Comparison of ENCODE assay signal across 16 cellular contexts in the genomic region with DNA sequence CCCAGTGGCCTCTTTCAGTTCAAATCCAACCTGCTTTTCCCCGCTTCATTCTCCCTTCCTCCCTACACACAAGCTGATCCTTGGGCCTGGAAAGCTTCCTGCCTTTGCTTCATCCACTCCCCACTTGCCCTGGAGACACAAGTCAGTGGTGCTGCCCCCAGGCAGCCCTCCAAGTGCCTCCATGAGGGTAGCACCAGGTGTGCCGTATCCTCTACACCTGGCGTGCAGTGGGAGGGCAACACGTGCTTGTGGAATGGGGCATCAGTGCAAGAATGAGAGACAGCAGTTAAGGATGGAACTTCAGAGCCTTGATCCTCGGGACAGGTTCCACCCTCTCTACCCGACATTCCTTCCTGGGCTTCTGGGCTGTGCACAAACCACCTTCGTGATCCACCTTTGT. TPM values are rescaled to one million over a fixed set of nuclear protein-coding genes. Genes with fewer than 3 reads are reported as not detected.
DNase-seq lines count a peak whose midpoint lies in the region; ATAC-seq and TF ChIP-seq lines count a peak whose summit lies in the region.
"Had no signal": no experiment of that assay in that cellular context is flagged by ENCODE, and none has a peak within 500 bp of the region (broad histone marks: within the 10 kb centered on the region; RNA-seq: fewer than 3 reads in every experiment).

No MANE protein-coding gene starts in this region.

- dilution Hi-C loops in mammary epithelial cell (cut with HindIII; ENCODE audit: low sequenced_read_pairs), result no loop called here

- H3K27me3 ChIP-seq in mammary epithelial cell (ENCODE audit: insufficient read depth, low read length) (no peaks in the 10 kb centered on the region), suprapubic skin (peaks cover 10% of the 10 kb centered on the region), Caco-2 (replicated peaks; ENCODE audit: control insufficient read depth, insufficient read depth, low read length) (no peaks in the 10 kb centered on the region)

- TF ChIP-seq EP300 in suprapubic skin (IDR thresholded peaks at IDR 0.05), result no peak

- DNase-seq in MCF 10A (ENCODE audit: unreplicated experiment) (no peak), mammary epithelial cell (no peak), mucosa of descending colon (peak in 2 of 3 donors; percentile 19 to 25), suprapubic skin (ENCODE audit: low spot score in 2 of 2) (peak in 1 of 2 donors; percentile 52), Caco-2 (no peak)
- no peak for DNase-seq in activated T-cell treated with anti-CD3 and anti-CD28 coated beads, Interleukin-2, amount 50 U/mL, for 24 hours
- DNase-seq: COR-L47, DMS53, H9, MV-4-11, NCI-H2107, PC-3, SHP77 had no signal

- H3K9me3 Mint-ChIP-seq in MCF 10A (ENCODE audit: unreplicated experiment) (no peaks in the 10 kb centered on the region), Caco-2 (ENCODE audit: unreplicated experiment) (no peaks in the 10 kb centered on the region)
- H3K9me3 Mint-ChIP-seq in activated T-cell treated with anti-CD3 and anti-CD28 coated beads, Interleukin-2, amount 50 U/mL, for 24 hours, result no peaks in the 10 kb centered on the region

- ATAC-seq in mucosa of descending colon, result no peak
- no peak for ATAC-seq in activated CD4-positive, CD25-positive, alpha-beta regulatory T cell treated with anti-CD3 and anti-CD28 coated beads, Interleukin-2, amount 50 U/mL, for 24 hours
- ATAC-seq: PC-3 had no signal

- H3K27me3 Mint-ChIP-seq in MCF 10A (ENCODE audit: insufficient read depth, unreplicated experiment) (no peaks in the 10 kb centered on the region), Caco-2 (ENCODE audit: insufficient read depth, unreplicated experiment) (no peaks in the 10 kb centered on the region)
- peaks cover 36% of the 10 kb centered on the region for H3K27me3 Mint-ChIP-seq in activated T-cell treated with anti-CD3 and anti-CD28 coated beads, Interleukin-2, amount 50 U/mL, for 24 hours

- no peaks in the 10 kb centered on the region for H3K36me3 ChIP-seq in mammary epithelial cell (ENCODE audit: insufficient read depth, low read length)
- H3K36me3 ChIP-seq in mucosa of descending colon (ENCODE audit: low read depth), result no peaks in the 10 kb centered on the region
- peaks cover 6% of the 10 kb centered on the region for H3K36me3 ChIP-seq in suprapubic skin
- H3K36me3 ChIP-seq in Caco-2 (ENCODE audit: control insufficient read depth, insufficient read depth, low read length), result no peaks in the 10 kb centered on the region

- POLR2A ChIA-PET in MCF 10A (lab: Yijun Ruan, JAX), result interaction anchor here (0.7 to 2.3 kb wide), 4 partner anchors 10 to 35 kb away, joined by 4 to 22 read pairs (median 10); no protein-coding TSS in a partner anchor
- POLR2A ChIA-PET in Caco-2 (lab: Charles Lee), result no interaction called here

- H3K27ac Mint-ChIP-seq in MCF 10A (ENCODE audit: low read depth, unreplicated experiment) (peak overlapping the region; percentile 88), Caco-2 (ENCODE audit: unreplicated experiment) (no peak overlapping the region)
- no peak overlapping the region for H3K27ac Mint-ChIP-seq in activated T-cell treated with anti-CD3 and anti-CD28 coated beads, Interleukin-2, amount 50 U/mL, for 24 hours
- H3K27ac Mint-ChIP-seq: H9 had no signal

- TF ChIP-seq CTCF in MCF 10A (IDR thresholded peaks at IDR 0.05; ENCODE audit: unreplicated experiment) (no peak), mammary epithelial cell (conservative IDR thresholded peaks at IDR 0.05 in 1 of 2, IDR thresholded peaks at IDR 0.05 in 1 of 2; ENCODE audit: extremely low read depth in 1 of 2, insufficient read depth in 1 of 2, low read depth in 1 of 2, low read length in 2 of 2) (no peak), VCaP (conservative IDR thresholded peaks at IDR 0.05) (no peak), mucosa of descending colon (IDR thresholded peaks at IDR 0.05) (no peak), suprapubic skin (IDR thresholded peaks at IDR 0.05) (no peak), Caco-2 (IDR thresholded peaks at IDR 0.05; ENCODE audit: insufficient read depth in 1 of 2, low read depth in 1 of 2, low read length in 1 of 2, severe bottlenecking in 1 of 2, unreplicated experiment in 1 of 2) (no peak)

- H3K36me3 Mint-ChIP-seq in MCF 10A (ENCODE audit: insufficient read depth, unreplicated experiment) (peaks cover 64% of the 10 kb centered on the region), Caco-2 (ENCODE audit: insufficient read depth, unreplicated experiment) (no peaks in the 10 kb centered on the region)
- H3K36me3 Mint-ChIP-seq in activated T-cell treated with anti-CD3 and anti-CD28 coated beads, Interleukin-2, amount 50 U/mL, for 24 hours (ENCODE audit: low read depth), result no peaks in the 10 kb centered on the region

- peaks cover 6% of the 10 kb centered on the region for H3K4me1 ChIP-seq in mammary epithelial cell (ENCODE audit: insufficient read depth, low read length)
- H3K4me1 ChIP-seq in mucosa of descending colon (ENCODE audit: low read depth), result peaks cover 29% of the 10 kb centered on the region
- peaks cover 59% of the 10 kb centered on the region for H3K4me1 ChIP-seq in suprapubic skin
- H3K4me1 ChIP-seq in Caco-2, result peaks cover 23% of the 10 kb centered on the region

- in situ Hi-C loops in mammary epithelial cell (cut with MboI; ENCODE audit: low sequenced_read_pairs in 2 of 2), result no loop called here

- H3K4me3 Mint-ChIP-seq in MCF 10A (ENCODE audit: unreplicated experiment) (peak overlapping the region; percentile 89), Caco-2 (ENCODE audit: unreplicated experiment) (no peak overlapping the region)
- H3K4me3 Mint-ChIP-seq in activated T-cell treated with anti-CD3 and anti-CD28 coated beads, Interleukin-2, amount 50 U/mL, for 24 hours, result no peak overlapping the region
- H3K4me3 Mint-ChIP-seq: CD14-positive monocyte, H9 had no signal

- no TSS peak for BruUV-seq in MCF 10A (replicated peaks; lab: Mats Ljungman, UMichigan)
- BruUV-seq in mammary epithelial cell (replicated peaks; lab: Mats Ljungman, UMichigan), result no TSS peak
- no TSS peak for BruUV-seq in Caco-2 (replicated peaks; lab: Mats Ljungman, UMichigan)

- H3K27ac ChIP-seq in mammary epithelial cell (ENCODE audit: insufficient read depth, low read depth, low read length) (no peak overlapping the region), VCaP (peak overlapping the region; percentile 98), suprapubic skin (peak overlapping the region; percentile 80)

- H3K9me3 ChIP-seq in mammary epithelial cell (replicated peaks; ENCODE audit: insufficient read depth, low read length), result no peaks in the 10 kb centered on the region
- H3K9me3 ChIP-seq in mucosa of descending colon, result no peaks in the 10 kb centered on the region
- no peaks in the 10 kb centered on the region for H3K9me3 ChIP-seq in suprapubic skin
- H3K9me3 ChIP-seq in Caco-2, result peaks cover 7% of the 10 kb centered on the region

- no peaks in the 10 kb centered on the region for H3K79me2 ChIP-seq in mammary epithelial cell (ENCODE audit: insufficient read depth, low read length)

- no peaks in the 10 kb centered on the region for H4K20me1 ChIP-seq in mammary epithelial cell (ENCODE audit: insufficient read depth, low read length)

- H2AFZ ChIP-seq in mammary epithelial cell (ENCODE audit: low read depth, low read length), result no peak overlapping the region

- CTCF ChIA-PET in MCF 10A (lab: Yijun Ruan, JAX), result interaction anchor here (0.6 to 1.6 kb wide), 2 partner anchors 13 to 50 kb away, joined by 3 to 4 read pairs; no protein-coding TSS in a partner anchor
- CTCF ChIA-PET in mammary epithelial cell (lab: Charles Lee; ENCODE audit: low non-redundant PET), result no interaction called here
- CTCF ChIA-PET in Caco-2 (lab: Charles Lee), result no interaction called here

- intact Hi-C loops in MCF 10A (cut with micrococcal nuclease), result no loop called here
- intact Hi-C loops in mammary epithelial cell (cut with micrococcal nuclease), result no loop called here
- intact Hi-C loops in mucosa of descending colon (cut with DNase I, micrococcal nuclease), result no loop called here
- intact Hi-C loops in Caco-2 (cut with micrococcal nuclease; ENCODE audit: unreplicated experiment), result no loop called here

- H3K9ac ChIP-seq in mammary epithelial cell (ENCODE audit: insufficient read depth, low read length), result no peak overlapping the region

- no peak overlapping the region for H3K4me2 ChIP-seq in mammary epithelial cell (ENCODE audit: insufficient read depth, low read depth, low read length)

- WGBS in mammary epithelial cell (ENCODE audit: low coverage, missing lambda C conversion rate), result 100% methylated on average over 7 of the region's 7 CpGs
- WGBS in suprapubic skin, result 96% methylated on average over 7 of the region's 7 CpGs

- H3K4me3 ChIP-seq in mammary epithelial cell (replicated peaks in 1 of 3; ENCODE audit: insufficient read depth in 1 of 3, low read depth in 2 of 3, low read length in 3 of 3) (no peak overlapping the region), mucosa of descending colon (no peak overlapping the region), suprapubic skin (no peak overlapping the region), Caco-2 (ENCODE audit: low read depth, low read length) (no peak overlapping the region)

- TF ChIP-seq POLR2A in suprapubic skin (IDR thresholded peaks at IDR 0.05), result no peak

- H3K4me1 Mint-ChIP-seq in MCF 10A (ENCODE audit: insufficient read depth, unreplicated experiment) (peaks cover 33% of the 10 kb centered on the region), Caco-2 (ENCODE audit: low read depth, unreplicated experiment) (peaks cover 4% of the 10 kb centered on the region)
- H3K4me1 Mint-ChIP-seq in activated T-cell treated with anti-CD3 and anti-CD28 coated beads, Interleukin-2, amount 50 U/mL, for 24 hours (ENCODE audit: low read depth), result peaks cover 9% of the 10 kb centered on the region

RNA-seq across cellular contexts. Expression of gene ANPEP, which starts 3.8 kb away (rescaled TPM):
- total RNA-seq in MCF 10A (2022) (252 and 294 TPM in 2 replicates), mammary epithelial cell (1 to 10 TPM; 4.3 to 5.9 TPM), mucosa of descending colon (1,000 to 10,000 TPM in 1 of 3 donors, 100 to 1,000 TPM in 2; 270 to 1,014 (median 289) TPM), suprapubic skin (10 to 100 TPM; 14.2 to 25.1 (median 19.0) TPM), Caco-2 (2022) (1.9 and 3.8 TPM in 2 replicates)
- 1.5 TPM for polyA plus RNA-seq in mammary epithelial cell
- polyA minus RNA-seq in mammary epithelial cell, result not detected

RNA-seq across cellular contexts. Expression of gene MESP2, which starts 34.7 kb away (rescaled TPM):
- total RNA-seq in MCF 10A (2022), result not detected in 2 replicates
- under 1 TPM in 1 of 2 donors, not detected in 1; 0.31 TPM for total RNA-seq in mammary epithelial cell
- 0.10 TPM for polyA plus RNA-seq in mammary epithelial cell
- not detected for polyA minus RNA-seq in mammary epithelial cell
- total RNA-seq in mucosa of descending colon, result 1 to 10 TPM in 2 of 3 donors, under 1 TPM in 1; 0.79 to 4.7 (median 1.2) TPM
- total RNA-seq in suprapubic skin, result 1 to 10 TPM in 1 of 4 donors, not detected in 3; 1.1 TPM
- 0.32 and 0.70 TPM in 2 replicates for total RNA-seq in Caco-2 (2022)

RNA-seq across cellular contexts. Expression of gene MESP1, which starts 59.8 kb away (rescaled TPM):
- total RNA-seq in MCF 10A (2022) (0.58 and 1.6 TPM in 2 replicates), mammary epithelial cell (under 1 TPM in 1 of 2 donors, not detected in 1; under 0.01 TPM), mucosa of descending colon (10 to 100 TPM in 1 of 3 donors, 1 to 10 TPM in 2; 4.6 to 10.2 (median 8.5) TPM), suprapubic skin (1 to 10 TPM in 2 of 4 donors, under 1 TPM in 2; 0.49 to 1.9 (median 0.89) TPM), Caco-2 (2022) (1.00 and 2.2 TPM in 2 replicates)
- not detected for polyA plus RNA-seq in mammary epithelial cell
- polyA minus RNA-seq in mammary epithelial cell, result not detected
- total RNA-seq: H9 had no signal

Comparison
In these comparisons a context has a peak if more than half of its experiments do, and no peak if none do; other contexts are left out.
1. DNase-seq: peak in mucosa of descending colon (2 of 3); none in MCF 10A (single experiment), mammary epithelial cell (single experiment), activated T-cell treated with anti-CD3 and anti-CD28 coated beads, Interleukin-2, amount 50 U/mL, for 24 hours (single experiment) and Caco-2 (0 of 2).